Comparison of ENCODE assay signal across 14 cellular contexts in genomic region chr6:147468634-147469033, GRCh38. TPM values are rescaled to one million over a fixed set of nuclear protein-coding genes. Genes with fewer than 3 reads are reported as not detected.
DNase-seq lines count a peak whose midpoint lies in the region; FAIRE-seq and TF ChIP-seq lines count a peak whose summit lies in the region.
"Had no signal": no experiment of that assay in that cellular context is flagged by ENCODE, and none has a peak within 500 bp of the region (broad histone marks: within the 10 kb centered on the region; RNA-seq: fewer than 3 reads in every experiment).

No MANE protein-coding gene starts in this region.

- H3K4me3 ChIP-seq in H7 (ENCODE audit: insufficient read depth, low read depth, low read length) (no peak overlapping the region), Loucy (ENCODE audit: low read length, poor library complexity, severe bottlenecking) (no peak overlapping the region), H1 (ENCODE audit: extremely low read depth in 1 of 4, insufficient read depth in 2 of 4, low read depth in 3 of 4, low read length in 4 of 4) (no peak overlapping the region)
- H3K4me3 ChIP-seq: BLaER1 had no signal

- H3K79me1 ChIP-seq in H1 (ENCODE audit: low read depth, low read length): no peaks in the 10 kb centered on the region

- no peaks in the 10 kb centered on the region for H3F3A ChIP-seq in Loucy (ENCODE audit: low read depth)

- H3K56ac ChIP-seq in H1 (replicated peaks; ENCODE audit: insufficient read length, low read depth, low read length): no peak overlapping the region

- no peak for TF ChIP-seq EP300 in H1 (IDR thresholded peaks at IDR 0.05; ENCODE audit: borderline replicate concordance in 1 of 2, low read depth in 2 of 2, low read length in 2 of 2)

- TF ChIP-seq POLR2A in H1 (IDR thresholded peaks at IDR 0.05; ENCODE audit: control extremely low read depth in 1 of 2, low read depth in 2 of 2, low read length in 2 of 2) (no peak), erythroblast (IDR thresholded peaks at IDR 0.05; ENCODE audit: low read length) (no peak)

- H4K5ac ChIP-seq in H1 (ENCODE audit: insufficient read length, low read depth, low read length): no peak overlapping the region

- H4K20me1 ChIP-seq in Loucy (ENCODE audit: insufficient read depth, low read length, poor library complexity, severe bottlenecking) (no peaks in the 10 kb centered on the region), H1 (replicated peaks in 1 of 2; ENCODE audit: control insufficient read depth in 1 of 2, insufficient read depth in 2 of 2, low read length in 2 of 2) (no peaks in the 10 kb centered on the region)
- H4K20me1 ChIP-seq: BLaER1 had no signal

- no peak overlapping the region for H2BK20ac ChIP-seq in H1 (ENCODE audit: low read length)

- peak overlapping the region; percentile 6 for H3K4me2 ChIP-seq in Loucy (ENCODE audit: low read depth, low read length, poor library complexity, severe bottlenecking)
- no peak overlapping the region for H3K4me2 ChIP-seq in H1 (ENCODE audit: insufficient read depth in 1 of 2, low read depth in 2 of 2, low read length in 2 of 2)
- H3K4me2 ChIP-seq: BLaER1 had no signal

- no peaks in the 10 kb centered on the region for H3K23me2 ChIP-seq in H1 (ENCODE audit: low read depth, low read length)

- no peak overlapping the region for H4K8ac ChIP-seq in H1 (ENCODE audit: extremely low read depth, insufficient read depth, low read length)

- no peak overlapping the region for H4K91ac ChIP-seq in H1 (replicated peaks; ENCODE audit: insufficient read length, low read length)

- peak; percentile 38 for TF ChIP-seq CTCF in Loucy (conservative IDR thresholded peaks at IDR 0.05; ENCODE audit: low read length)
- TF ChIP-seq CTCF in H1 (IDR thresholded peaks at IDR 0.05; ENCODE audit: control extremely low read depth in 1 of 3, insufficient read depth in 1 of 3, low read depth in 1 of 3, low read length in 3 of 3): peak; percentile 8 to 49 (median 36)
- peak; percentile 29 for TF ChIP-seq CTCF in progenitor cell of endocrine pancreas (IDR thresholded peaks at IDR 0.05; ENCODE audit: unreplicated experiment)

- no peak overlapping the region for H2BK15ac ChIP-seq in H1 (ENCODE audit: low read length)

- TF ChIP-seq RAD21 in H1 (IDR thresholded peaks at IDR 0.05 in 1 of 2, conservative IDR thresholded peaks at IDR 0.05 in 1 of 2; ENCODE audit: low read depth in 2 of 2, low read length in 2 of 2): peak; percentile 41 to 57

- no peaks in the 10 kb centered on the region for H3K36me3 Mint-ChIP-seq in progenitor cell of endocrine pancreas (ENCODE audit: insufficient read depth)
- H3K36me3 Mint-ChIP-seq: CD8-positive, alpha-beta memory T cell had no signal

- H2BK120ac ChIP-seq in H1 (replicated peaks; ENCODE audit: low read depth, low read length): no peak overlapping the region

- H3K18ac ChIP-seq in H1 (ENCODE audit: extremely low read depth, low read length): no peak overlapping the region

- no peak overlapping the region for H3K4me3 Mint-ChIP-seq in progenitor cell of endocrine pancreas (ENCODE audit: low read depth)
- H3K4me3 Mint-ChIP-seq: CD8-positive, alpha-beta memory T cell had no signal

- no peak overlapping the region for H3K4ac ChIP-seq in H1 (replicated peaks; ENCODE audit: insufficient read length, low read depth, low read length)

- H2AK5ac ChIP-seq in H1 (ENCODE audit: low read depth, low read length): no peak overlapping the region

- POLR2A ChIA-PET in H1 (lab: Charles Lee; ENCODE audit: partially characterized antibody): interaction anchor here (0.6 kb wide), 1 partner anchor 1027 kb away, joined by 3 read pairs; no protein-coding TSS in a partner anchor

- WGBS in H1 (ENCODE audit: extremely low coverage in 1 of 2, insufficient coverage in 1 of 2, insufficient read length in 1 of 2, insufficient replicate concordance in 2 of 2, low coverage in 1 of 2, low lambda C conversion rate in 2 of 2, missing lambda C conversion rate in 1 of 2), 2 experiments: 91% methylated on average over 2 of the region's 2 CpGs; no CpG with 5 or more reads in 1 of the 2 experiments

- H3K9ac ChIP-seq in Loucy (ENCODE audit: low read depth, low read length, poor library complexity, severe bottlenecking) (no peak overlapping the region), H1 (replicated peaks in 1 of 4; ENCODE audit: extremely low read depth in 1 of 4, low read depth in 3 of 4, low read length in 3 of 4) (no peak overlapping the region)
- H3K9ac ChIP-seq: BLaER1 had no signal

- H3K4me1 ChIP-seq in Loucy (ENCODE audit: insufficient read depth, low read length, poor library complexity, severe bottlenecking): peaks cover 14% of the 10 kb centered on the region
- H3K4me1 ChIP-seq in H1 (replicated peaks in 1 of 4; ENCODE audit: control insufficient read depth in 3 of 4, insufficient read depth in 4 of 4, low read length in 3 of 4): no peaks in the 10 kb centered on the region; a peak in 1 of 7 replicates
- H3K4me1 ChIP-seq: BLaER1 had no signal

- no peaks in the 10 kb centered on the region for H3K9me2 ChIP-seq in Loucy (replicated peaks; ENCODE audit: low read depth, low read length)

- no peaks in the 10 kb centered on the region for H3K36me3 ChIP-seq in H7 (replicated peaks; ENCODE audit: control insufficient read depth, insufficient read depth, low read length)
- H3K36me3 ChIP-seq in Loucy (ENCODE audit: insufficient read depth, low read length): no peaks in the 10 kb centered on the region
- no peaks in the 10 kb centered on the region for H3K36me3 ChIP-seq in H1 (ENCODE audit: control insufficient read depth in 2 of 4, insufficient read depth in 4 of 4, low read length in 3 of 4)
- H3K36me3 ChIP-seq: BLaER1 had no signal

- no peak overlapping the region for H3K14ac ChIP-seq in H1 (ENCODE audit: insufficient read length)

- H3K27me3 Mint-ChIP-seq in progenitor cell of endocrine pancreas: no peaks in the 10 kb centered on the region

- H3K4me1 Mint-ChIP-seq in progenitor cell of endocrine pancreas (ENCODE audit: low read depth): no peaks in the 10 kb centered on the region
- H3K4me1 Mint-ChIP-seq: CD8-positive, alpha-beta memory T cell had no signal

- H3K9me3 Mint-ChIP-seq in progenitor cell of endocrine pancreas (ENCODE audit: low read depth): peaks cover 18% of the 10 kb centered on the region

- CTCF ChIA-PET in H1 (lab: Charles Lee; ENCODE audit: partially characterized antibody): no interaction called here

- H3K27ac ChIP-seq in H1 (ENCODE audit: low read depth, low read length): no peak overlapping the region
- H3K27ac ChIP-seq: BLaER1 had no signal

- H2BK5ac ChIP-seq in H1 (ENCODE audit: low read depth, low read length): no peak overlapping the region

- FAIRE-seq in H1 (lab: Jason Lieb, UNC): no peak

- H3K23ac ChIP-seq in H1 (ENCODE audit: insufficient read length): no peak overlapping the region

- DNase-seq in H7 (peak; percentile 33), H1 (ENCODE audit: low read depth in 1 of 2, low spot score in 2 of 2) (no peak), progenitor cell of endocrine pancreas (ENCODE audit: low spot score, unreplicated experiment) (no peak), RKO (ENCODE audit: low spot score) (no peak), erythroblast (lab: John Stamatoyannopoulos, UW) (no peak), medulla oblongata (ENCODE audit: extremely low spot score) (no peak)
- DNase-seq: CD8-positive, alpha-beta memory T cell; DND-41; NCI-H2029; NCI-H526; NK-92 treated with Interleukin-12 subunit alpha and Interleukin-12 subunit beta, amount 100 ng/mL, for 24 hours; OCI-M1 had no signal

- H2AFZ ChIP-seq in Loucy (ENCODE audit: low read length) (peak overlapping the region; percentile 75), H1 (ENCODE audit: low read length) (no peak overlapping the region)

- no peaks in the 10 kb centered on the region; the same call in 1 of the 2 replicates for H3K9me3 ChIP-seq in Loucy (ENCODE audit: insufficient read depth, low read depth, low read length)
- H3K9me3 ChIP-seq in H1 (ENCODE audit: insufficient read depth in 2 of 2, low read depth in 1 of 2, low read length in 1 of 2): 0 out of 4 replicates have a peak, but pooled peaks cover 0 to 3% of the 10 kb centered on the region in 2 experiments

- no peak overlapping the region for H3K27ac Mint-ChIP-seq in progenitor cell of endocrine pancreas
- H3K27ac Mint-ChIP-seq: CD8-positive, alpha-beta memory T cell had no signal

- H3K27me3 ChIP-seq in H7 (ENCODE audit: control insufficient read depth, insufficient read depth, low read length) (no peaks in the 10 kb centered on the region), Loucy (ENCODE audit: insufficient read depth, low read length, poor library complexity, severe bottlenecking) (no peaks in the 10 kb centered on the region), H1 (replicated peaks in 1 of 4; ENCODE audit: control insufficient read depth in 3 of 4, extremely low read depth in 1 of 4, insufficient read depth in 3 of 4, low read length in 3 of 4) (no peaks in the 10 kb centered on the region)
- H3K27me3 ChIP-seq: BLaER1 had no signal

- H3K79me2 ChIP-seq in Loucy (ENCODE audit: insufficient read depth, low read length): no peaks in the 10 kb centered on the region
- no peaks in the 10 kb centered on the region for H3K79me2 ChIP-seq in H1 (ENCODE audit: control insufficient read depth in 1 of 2, insufficient read depth in 2 of 2, low read length in 2 of 2)

- no peak overlapping the region for H2BK12ac ChIP-seq in H1 (ENCODE audit: low read depth, low read length)

TF ChIP-seq in H1, 55 proteins besides CTCF, POLR2A, EP300 and RAD21 (continues in another document):
- TF ChIP-seq SRF (IDR thresholded peaks at IDR 0.05; ENCODE audit: low read depth, low read length): no peak
- TF ChIP-seq POU5F1 (IDR thresholded peaks at IDR 0.05; ENCODE audit: low read depth, low read length): no peak
- TF ChIP-seq HDAC2 (IDR thresholded peaks at IDR 0.05; ENCODE audit: borderline replicate concordance in 1 of 2, low read depth in 2 of 2, low read length in 2 of 2): no peak
- TF ChIP-seq ATF3 (IDR thresholded peaks at IDR 0.05; ENCODE audit: insufficient read depth, low read depth, low read length): no peak

RNA-seq across cellular contexts. Expression of gene SAMD5, which starts 39.9 kb away (rescaled TPM):
- 0.07 and 0.17 TPM in 2 replicates for total RNA-seq in H7 (2014; rRNA removed; shearing (Covaris generic))
- 0.04 and 0.08 TPM in 2 replicates for total RNA-seq in H1 (2021; fragmentation: NEBNext Ultra II Directional; extraction: Animal tissue kit (Norgen Biotek cat#: 25700))
- polyA plus RNA-seq in H1 (2011; rRNA removed): 0.02 TPM in 1 of 2 replicates, not detected in the other
- polyA plus RNA-seq in H1 (2011; cell fraction: cytosol; rRNA removed): 0.01 TPM
- polyA plus RNA-seq in H1 (2011; cell fraction: nucleus; rRNA removed): not detected
- 0.07 TPM in 1 of 4 replicates, not detected in the others for polyA plus RNA-seq in H1 (2012, experiment 1 of 2)
- polyA plus RNA-seq in H1 (2012, experiment 2 of 2): not detected
- 0.02 TPM for polyA plus RNA-seq in H1 (2013, experiment 1 of 2)
- polyA plus RNA-seq in H1 (2013, experiment 2 of 2): 0.02 TPM
- polyA minus RNA-seq in H1 (2011; rRNA and poly(A)+ RNA removed): not detected in 2 replicates
- polyA minus RNA-seq in H1 (2011; cell fraction: cytosol; rRNA and poly(A)+ RNA removed): not detected
- polyA minus RNA-seq in H1 (2011; cell fraction: nucleus; rRNA and poly(A)+ RNA removed): 1.8 TPM
- total RNA-seq in progenitor cell of endocrine pancreas: 22.4 and 24.0 TPM in 2 replicates
- polyA plus RNA-seq: CD8-positive, alpha-beta memory T cell had no signal

Comparison
In these comparisons a context has a peak if more than half of its experiments do, and no peak if none do; other contexts are left out.
1. RNA of gene SAMD5, which starts 39.9 kb away (total RNA-seq): 22.4 to 24.0 TPM in progenitor cell of endocrine pancreas; 0.07 to 0.17 TPM in H7 and 0.04 to 0.08 TPM in H1; every median in the first group is over 10 times any median in the second.
2. Peak in every context shown above with its lines, with median percentiles within 50 percentile points of each other: CTCF ChIP-seq.